Comparison of ENCODE assay signal across 8 cellular contexts in the genomic region with DNA sequence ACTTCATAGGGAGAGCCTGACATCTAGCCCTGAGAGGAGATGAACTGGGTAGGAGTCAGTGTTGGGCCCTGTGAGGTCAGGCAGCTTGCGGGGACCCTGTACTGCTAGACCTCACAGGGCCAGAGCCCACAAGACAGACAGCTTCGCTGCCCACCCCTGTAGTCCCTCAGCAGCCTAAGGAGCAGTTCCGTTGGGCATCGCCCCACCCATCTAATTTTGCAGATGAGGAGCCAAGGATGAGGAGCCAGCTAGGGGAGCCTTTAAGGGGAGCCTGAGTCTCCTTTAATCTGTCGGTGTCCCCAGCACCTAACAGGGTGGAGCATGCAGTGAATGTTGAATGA. TPM values are rescaled to one million over a fixed set of nuclear protein-coding genes. Genes with fewer than 3 reads are reported as not detected.
DNase-seq lines count a peak whose midpoint lies in the region; ATAC-seq, FAIRE-seq and TF ChIP-seq lines count a peak whose summit lies in the region.

No MANE protein-coding gene starts in this region.

- in situ Hi-C loops in Panc1 (cut with HindIII; ENCODE audit: low pct_unique_long_range_greater_than_20kb, low sequenced_read_pairs), result no loop called here

- CTCF ChIA-PET in activated naive CD4-positive, alpha-beta T cell treated with anti-CD3 and anti-CD28 coated beads for 36 hours (lab: Charles Lee), result interaction anchor here (0.6 to 4.5 kb wide), 8 partner anchors 10 to 99 kb away, joined by 3 to 17 read pairs (median 4); no protein-coding TSS in a partner anchor
- CTCF ChIA-PET in Panc1 (lab: Charles Lee), result interaction anchor here (0.9 kb wide), 1 partner anchor 458 kb away, joined by 3 read pairs; no protein-coding TSS in a partner anchor

- H3K4me1 ChIP-seq in Panc1 (ENCODE audit: control insufficient read depth, insufficient read depth, low read length), result peaks cover 6% of the 10 kb centered on the region; the same call in 1 of the 2 replicates
- H3K4me1 ChIP-seq in endocrine pancreas (ENCODE audit: control insufficient read depth, insufficient read depth, low read length), result no peaks in the 10 kb centered on the region

- H3K4me3 ChIP-seq in Panc1 (ENCODE audit: low read depth in 2 of 2, low read length in 2 of 2) (peak overlapping the region; percentile 94 to 97), endocrine pancreas (ENCODE audit: control insufficient read depth, insufficient read depth, low read length) (peak overlapping the region; percentile 59)

- BruUV-seq in Panc1 (replicated peaks; lab: Mats Ljungman, UMichigan), result TSS peak; percentile 71

- H3K9me3 Mint-ChIP-seq in activated naive CD4-positive, alpha-beta T cell treated with anti-CD3 and anti-CD28 coated beads for 36 hours, result no peaks in the 10 kb centered on the region
- H3K9me3 Mint-ChIP-seq in naive thymus-derived CD8-positive, alpha-beta T cell, result no peaks in the 10 kb centered on the region

- ATAC-seq in Panc1, result peak; percentile 32
- ATAC-seq in naive thymus-derived CD8-positive, alpha-beta T cell, result peak in 1 of 2 donors; percentile 1
- no peak for ATAC-seq in HG02885 (IDR thresholded peaks at IDR 0.05; ENCODE audit: poor library complexity, unreplicated experiment)

- H3K27me3 ChIP-seq in Panc1 (ENCODE audit: control insufficient read depth, insufficient read depth, low read length), result no peaks in the 10 kb centered on the region
- no peaks in the 10 kb centered on the region for H3K27me3 ChIP-seq in endocrine pancreas (ENCODE audit: control insufficient read depth, insufficient read depth, low read length)

- TF ChIP-seq CTCF in Panc1 (IDR thresholded peaks at IDR 0.05), result no peak

- no peak for DNase-seq in activated naive CD4-positive, alpha-beta T cell treated with anti-CD3 and anti-CD28 coated beads for 36 hours
- no peak for DNase-seq in activated naive CD4-positive, alpha-beta T cell treated with Interleukin-2 at 50 U/mL for 16 hours
- DNase-seq in Panc1 (ENCODE audit: low read depth, low spot score) (no peak), HPDE6-E6E7 (ENCODE audit: extremely low spot score) (no peak), GM12892 (ENCODE audit: insufficient read length) (no peak)
- no peak for DNase-seq in naive thymus-derived CD8-positive, alpha-beta T cell

- intact Hi-C loops in activated naive CD4-positive, alpha-beta T cell treated with anti-CD3 and anti-CD28 coated beads for 36 hours (cut with micrococcal nuclease), result loop anchor here (1.0 to 2.0 kb wide), 5 partner anchors 16 to 103 kb away; a partner anchor contains a TSS
- intact Hi-C loops in Panc1 (cut with micrococcal nuclease; ENCODE audit: unreplicated experiment), result loop anchor here (10.0 kb wide), 1 partner anchor 98 kb away; no protein-coding TSS in a partner anchor

- H3K9ac ChIP-seq in endocrine pancreas (ENCODE audit: control insufficient read depth, insufficient read depth, low read length), result peak overlapping the region; percentile 80

- H3K36me3 ChIP-seq in Panc1 (ENCODE audit: control insufficient read depth, insufficient read depth, low read length), result peaks cover 3% of the 10 kb centered on the region
- H3K36me3 ChIP-seq in endocrine pancreas (ENCODE audit: control insufficient read depth, insufficient read depth, low read length), result peaks cover 7% of the 10 kb centered on the region

- no peak for TF ChIP-seq POLR2A in GM12892 (IDR thresholded peaks at IDR 0.05; ENCODE audit: low read depth, low read length)

- peaks cover 22% of the 10 kb centered on the region for H3K36me3 Mint-ChIP-seq in activated naive CD4-positive, alpha-beta T cell treated with anti-CD3 and anti-CD28 coated beads for 36 hours (ENCODE audit: low read depth)
- H3K36me3 Mint-ChIP-seq in naive thymus-derived CD8-positive, alpha-beta T cell, result peaks cover 0 to 37% (median 0%) of the 10 kb centered on the region in 3 donors

- H3K9me3 ChIP-seq in Panc1 (ENCODE audit: control insufficient read depth, insufficient read depth, low read depth, low read length) (no peaks in the 10 kb centered on the region), endocrine pancreas (ENCODE audit: control insufficient read depth, low read length) (no peaks in the 10 kb centered on the region)

- H3K27me3 Mint-ChIP-seq in activated naive CD4-positive, alpha-beta T cell treated with anti-CD3 and anti-CD28 coated beads for 36 hours (ENCODE audit: low read depth), result no peaks in the 10 kb centered on the region
- no peaks in the 10 kb centered on the region for H3K27me3 Mint-ChIP-seq in naive thymus-derived CD8-positive, alpha-beta T cell

- H3K4me3 Mint-ChIP-seq in activated naive CD4-positive, alpha-beta T cell treated with anti-CD3 and anti-CD28 coated beads for 36 hours, result peak overlapping the region; percentile 98
- peak overlapping the region; percentile 88 to 97 (median 92) for H3K4me3 Mint-ChIP-seq in naive thymus-derived CD8-positive, alpha-beta T cell

- H3K27ac ChIP-seq in Panc1 (ENCODE audit: low read length), result peak overlapping the region; percentile 84

- FAIRE-seq in GM12892 (lab: Jason Lieb, UNC), result no peak

- POLR2A ChIA-PET in Panc1 (lab: Charles Lee), result no interaction called here
- POLR2A ChIA-PET in naive thymus-derived CD8-positive, alpha-beta T cell (lab: Charles Lee), result interaction anchor here (0.5 to 10.6 kb wide), 12 partner anchors 10 to 658 kb away, joined by 3 to 165 read pairs (median 9); a partner anchor contains a TSS

- H3K27ac Mint-ChIP-seq in activated naive CD4-positive, alpha-beta T cell treated with anti-CD3 and anti-CD28 coated beads for 36 hours, result peak overlapping the region; percentile 96
- H3K27ac Mint-ChIP-seq in naive thymus-derived CD8-positive, alpha-beta T cell, result peak overlapping the region; percentile 72 to 98 (median 94)

- H3K4me1 Mint-ChIP-seq in activated naive CD4-positive, alpha-beta T cell treated with anti-CD3 and anti-CD28 coated beads for 36 hours (ENCODE audit: low read depth), result peaks cover 28% of the 10 kb centered on the region
- H3K4me1 Mint-ChIP-seq in naive thymus-derived CD8-positive, alpha-beta T cell, result peaks cover 25 to 38% (median 31%) of the 10 kb centered on the region in 4 donors

RNA-seq across cellular contexts. Expression of a gene that starts 0.8 kb away (rescaled TPM):
- total RNA-seq in activated naive CD4-positive, alpha-beta T cell treated with anti-CD3 and anti-CD28 coated beads for 36 hours, result 100 to 1,000 TPM; 276 to 289 TPM
- 231 TPM for total RNA-seq in Panc1 (2021; ENCODE audit: unreplicated experiment)
- 389 TPM for polyA plus RNA-seq in Panc1 (2012; ENCODE audit: insufficient read length)
- total RNA-seq in naive thymus-derived CD8-positive, alpha-beta T cell, result 100 to 1,000 TPM; 117 to 120 TPM
- polyA plus RNA-seq in naive thymus-derived CD8-positive, alpha-beta T cell, result 100 to 1,000 TPM; 141 to 155 (median 152) TPM
- 154 TPM for polyA plus RNA-seq in GM12892 (2012; ENCODE audit: missing spikeins)

RNA-seq across cellular contexts. Expression of a gene that starts 16.7 kb away (rescaled TPM):
- 10 to 100 TPM; 28.4 to 33.9 TPM for total RNA-seq in activated naive CD4-positive, alpha-beta T cell treated with anti-CD3 and anti-CD28 coated beads for 36 hours
- total RNA-seq in Panc1 (2021; ENCODE audit: unreplicated experiment), result 66.2 TPM
- polyA plus RNA-seq in Panc1 (2012; ENCODE audit: insufficient read length), result 84.0 TPM
- 100 to 1,000 TPM; 110 to 117 TPM for total RNA-seq in naive thymus-derived CD8-positive, alpha-beta T cell
- 1 to 10 TPM; 1.1 to 2.5 (median 2.2) TPM for polyA plus RNA-seq in naive thymus-derived CD8-positive, alpha-beta T cell
- polyA plus RNA-seq in GM12892 (2012; ENCODE audit: missing spikeins), result 19.9 TPM

RNA-seq across cellular contexts. Expression of a gene that starts 24.1 kb away (rescaled TPM):
- total RNA-seq in activated naive CD4-positive, alpha-beta T cell treated with anti-CD3 and anti-CD28 coated beads for 36 hours, result 100 to 1,000 TPM; 392 to 408 TPM
- total RNA-seq in Panc1 (2021; ENCODE audit: unreplicated experiment), result 270 TPM
- 314 TPM for polyA plus RNA-seq in Panc1 (2012; ENCODE audit: insufficient read length)
- 100 to 1,000 TPM; 310 to 339 TPM for total RNA-seq in naive thymus-derived CD8-positive, alpha-beta T cell
- 10 to 100 TPM; 14.2 to 28.4 (median 19.5) TPM for polyA plus RNA-seq in naive thymus-derived CD8-positive, alpha-beta T cell
- 68.5 TPM for polyA plus RNA-seq in GM12892 (2012; ENCODE audit: missing spikeins)

RNA-seq across cellular contexts. Expression of a gene that starts 31.4 kb away (rescaled TPM):
- 1 to 10 TPM; 4.2 to 5.3 TPM for total RNA-seq in activated naive CD4-positive, alpha-beta T cell treated with anti-CD3 and anti-CD28 coated beads for 36 hours
- total RNA-seq in Panc1 (2021; ENCODE audit: unreplicated experiment), result 2.9 TPM
- polyA plus RNA-seq in Panc1 (2012; ENCODE audit: insufficient read length), result 2.7 TPM
- total RNA-seq in naive thymus-derived CD8-positive, alpha-beta T cell, result 1 to 10 TPM in 1 of 2 experiments, under 1 TPM in 1; 0.58 to 1.2 TPM
- polyA plus RNA-seq in naive thymus-derived CD8-positive, alpha-beta T cell, result not detected
- 1.8 TPM for polyA plus RNA-seq in GM12892 (2012; ENCODE audit: missing spikeins)
